10 cellular contexts compared by ENCODE assay signal in genomic region chr11:124791626-124792341, GRCh38. TPM values are rescaled to one million over a fixed set of nuclear protein-coding genes. Genes with fewer than 3 reads are reported as not detected.
DNase-seq lines count a peak whose midpoint lies in the region; ATAC-seq and TF ChIP-seq lines count a peak whose summit lies in the region.
"Had no signal": no experiment of that assay in that cellular context is flagged by ENCODE, and none has a peak within 500 bp of the region (broad histone marks: within the 10 kb centered on the region; RNA-seq: fewer than 3 reads in every experiment).

No MANE protein-coding gene starts in this region.

- no peak overlapping the region for H4K5ac ChIP-seq in mesendoderm (ENCODE audit: low read length)

- peak; percentile 84 for ATAC-seq in GM18517 (IDR thresholded peaks at IDR 0.05; ENCODE audit: unreplicated experiment)
- ATAC-seq in GM21529 (IDR thresholded peaks at IDR 0.05; ENCODE audit: unreplicated experiment): peak; percentile 80
- ATAC-seq in HG03354 (IDR thresholded peaks at IDR 0.05; ENCODE audit: poor library complexity, severe bottlenecking, unreplicated experiment): peak; percentile 87

- no peak overlapping the region for H3K4ac ChIP-seq in mesendoderm (ENCODE audit: low read depth, low read length)

- no peak overlapping the region for H3K18ac ChIP-seq in mesendoderm (ENCODE audit: low read length)

- H3K27me3 ChIP-seq in mesendoderm (ENCODE audit: insufficient read depth, low read length, poor library complexity): no peaks in the 10 kb centered on the region

- TF ChIP-seq CTCF in choroid plexus epithelial cell (conservative IDR thresholded peaks at IDR 0.05; ENCODE audit: low read depth, low read length): no peak

- DNase-seq in choroid plexus epithelial cell (ENCODE audit: low read depth) (peak; percentile 23), mesendoderm (no peak), NCI-H187 (lab: John Stamatoyannopoulos, UW) (no peak), amniotic stem cell (lab: John Stamatoyannopoulos, UW) (no peak)
- no peak for DNase-seq in stimulated activated CD4-positive, alpha-beta T cell treated with anti-CD3 and anti-CD28 coated beads, Interleukin-2, amount 100 ng/mL, for 24 hours
- DNase-seq: activated CD4-positive, alpha-beta memory T cell treated with anti-CD3 and anti-CD28 coated beads, Interleukin-2, amount 10 ng/mL, durations not matched to agents 7 days and 5 days; cerebellar nuclear complex had no signal

- no peak overlapping the region for H3K9ac ChIP-seq in mesendoderm (ENCODE audit: low read length)

- no peak overlapping the region for H3K23ac ChIP-seq in mesendoderm (ENCODE audit: low read length)

- no peak overlapping the region for H2BK5ac ChIP-seq in mesendoderm (ENCODE audit: low read length)

- no peaks in the 10 kb centered on the region for H3K36me3 ChIP-seq in mesendoderm (ENCODE audit: control insufficient read depth, insufficient read depth, low read length)

- H2BK120ac ChIP-seq in mesendoderm (ENCODE audit: low read depth, low read length): no peak overlapping the region

- H4K8ac ChIP-seq in mesendoderm (ENCODE audit: low read depth, low read length): no peak overlapping the region

- H3K4me1 ChIP-seq in mesendoderm (ENCODE audit: control insufficient read depth, low read depth, low read length): no peaks in the 10 kb centered on the region

- peaks cover 56% of the 10 kb centered on the region for H3K79me2 ChIP-seq in mesendoderm (ENCODE audit: control insufficient read depth, insufficient read depth, low read length)

- H3K4me3 ChIP-seq in choroid plexus epithelial cell (ENCODE audit: low read depth, low read length) (no peak overlapping the region), mesendoderm (ENCODE audit: low read length) (no peak overlapping the region)

- peaks cover 19% of the 10 kb centered on the region for H3K79me1 ChIP-seq in mesendoderm (ENCODE audit: low read length)

- H3K56ac ChIP-seq in mesendoderm (ENCODE audit: low read length): no peak overlapping the region

- WGBS in mesendoderm (ENCODE audit: extremely low coverage, insufficient coverage, low lambda C conversion rate): no CpG with 5 or more reads among the region's 4 CpGs

- H2BK15ac ChIP-seq in mesendoderm (replicated peaks; ENCODE audit: low read depth): no peak overlapping the region

- H2AK5ac ChIP-seq in mesendoderm (ENCODE audit: low read length): no peak overlapping the region

- H3K27ac ChIP-seq in mesendoderm (ENCODE audit: low read depth, low read length): no peak overlapping the region

- H3K4me2 ChIP-seq in mesendoderm (ENCODE audit: low read length): no peak overlapping the region

RNA-seq across cellular contexts. Expression of gene MSANTD2, which starts 8.4 kb away (rescaled TPM):
- polyA plus RNA-seq in mesendoderm (2013, experiment 1 of 2): 10.6 TPM
- polyA plus RNA-seq in mesendoderm (2013, experiment 2 of 2): 10.4 TPM

RNA-seq across cellular contexts. Expression of gene ESAM, which starts 29.7 kb away (rescaled TPM):
- 0.21 TPM for polyA plus RNA-seq in mesendoderm (2013, experiment 1 of 2)
- 0.14 TPM for polyA plus RNA-seq in mesendoderm (2013, experiment 2 of 2)

RNA-seq across cellular contexts. Expression of gene VSIG2, which starts 39.7 kb away (rescaled TPM):
- not detected for polyA plus RNA-seq in mesendoderm (2013, experiment 1 of 2)
- 0.07 TPM for polyA plus RNA-seq in mesendoderm (2013, experiment 2 of 2)

RNA-seq across cellular contexts. Expression of gene NRGN, which starts 52.0 kb away (rescaled TPM):
- 0.42 TPM for polyA plus RNA-seq in mesendoderm (2013, experiment 1 of 2)
- 0.67 TPM for polyA plus RNA-seq in mesendoderm (2013, experiment 2 of 2)
